ENCODE assay signal across 1 cellular context in genomic region chr19:49700563-49700962, GRCh38.
TF ChIP-seq lines count a peak whose summit lies in the region.

No MANE protein-coding gene starts in this region.

TF ChIP-seq in GM23338, 12 proteins besides CTCF, POLR2A, EP300 and RAD21:
- TF ChIP-seq POLR2AphosphoS5 (IDR thresholded peaks at IDR 0.05; ENCODE audit: low read depth) (no peak), JUNB (IDR thresholded peaks at IDR 0.05; ENCODE audit: unreplicated experiment) (no peak), STAT1 (IDR thresholded peaks at IDR 0.05; ENCODE audit: unreplicated experiment) (no peak), REST (IDR thresholded peaks at IDR 0.05; ENCODE audit: unreplicated experiment) (no peak), NANOG (IDR thresholded peaks at IDR 0.05; ENCODE audit: borderline replicate concordance) (no peak), EZH2 (IDR thresholded peaks at IDR 0.05; ENCODE audit: low read depth, unreplicated experiment) (no peak), ZNF462 (CRISPR knock-in tag; IDR thresholded peaks at IDR 0.05) (no peak), CREB1 (CRISPR knock-in tag; IDR thresholded peaks at IDR 0.05; ENCODE audit: low read depth) (no peak), ETS1 (IDR thresholded peaks at IDR 0.05) (no peak)
